In the genomic region with DNA sequence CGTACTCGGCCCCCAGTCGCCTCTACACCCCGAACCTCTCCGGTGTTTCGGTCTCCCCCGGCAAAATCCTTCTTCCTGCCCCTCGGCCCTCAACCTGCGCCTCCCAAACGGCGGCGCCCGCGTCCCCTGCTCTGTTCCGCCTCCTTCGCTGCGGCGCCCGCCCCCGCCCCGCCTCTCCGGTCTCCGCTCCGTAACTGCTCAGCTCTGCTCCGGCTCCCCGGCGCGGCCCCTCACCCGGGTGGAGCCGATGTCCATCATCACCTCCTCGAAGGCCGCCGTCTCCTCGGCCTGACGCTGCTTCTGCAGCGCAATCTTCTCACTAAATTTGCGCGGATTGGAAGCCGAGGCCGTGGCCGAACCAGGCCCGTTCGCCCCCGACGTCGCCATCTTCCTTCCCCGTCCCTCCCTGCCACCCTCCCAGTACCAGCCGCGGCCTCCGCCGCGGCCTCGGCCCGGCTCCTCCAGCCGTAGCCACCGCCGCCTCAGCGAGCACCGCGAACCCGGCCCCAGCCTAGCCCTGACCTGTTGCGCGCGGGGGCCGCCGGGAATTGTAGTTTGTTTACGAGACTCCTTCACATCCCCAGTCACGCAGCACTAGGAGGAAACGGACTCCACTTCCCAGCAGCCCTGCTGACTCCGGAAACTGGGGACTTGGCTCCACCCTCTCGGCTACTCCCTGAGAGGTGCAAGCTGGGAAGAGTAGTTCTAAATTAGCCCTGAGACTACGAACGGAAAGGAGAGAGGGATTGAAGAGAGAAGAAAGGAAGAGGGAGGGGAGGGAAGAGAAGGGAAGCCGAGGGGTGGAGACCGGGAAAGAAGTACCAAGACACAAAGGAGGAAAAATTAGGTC, we compare ENCODE assay signal across 1 cellular context.
TF ChIP-seq lines count a peak whose summit lies in the region.

A gene with protein sequence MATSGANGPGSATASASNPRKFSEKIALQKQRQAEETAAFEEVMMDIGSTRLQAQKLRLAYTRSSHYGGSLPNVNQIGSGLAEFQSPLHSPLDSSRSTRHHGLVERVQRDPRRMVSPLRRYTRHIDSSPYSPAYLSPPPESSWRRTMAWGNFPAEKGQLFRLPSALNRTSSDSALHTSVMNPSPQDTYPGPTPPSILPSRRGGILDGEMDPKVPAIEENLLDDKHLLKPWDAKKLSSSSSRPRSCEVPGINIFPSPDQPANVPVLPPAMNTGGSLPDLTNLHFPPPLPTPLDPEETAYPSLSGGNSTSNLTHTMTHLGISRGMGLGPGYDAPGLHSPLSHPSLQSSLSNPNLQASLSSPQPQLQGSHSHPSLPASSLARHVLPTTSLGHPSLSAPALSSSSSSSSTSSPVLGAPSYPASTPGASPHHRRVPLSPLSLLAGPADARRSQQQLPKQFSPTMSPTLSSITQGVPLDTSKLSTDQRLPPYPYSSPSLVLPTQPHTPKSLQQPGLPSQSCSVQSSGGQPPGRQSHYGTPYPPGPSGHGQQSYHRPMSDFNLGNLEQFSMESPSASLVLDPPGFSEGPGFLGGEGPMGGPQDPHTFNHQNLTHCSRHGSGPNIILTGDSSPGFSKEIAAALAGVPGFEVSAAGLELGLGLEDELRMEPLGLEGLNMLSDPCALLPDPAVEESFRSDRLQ (minus strand): TSS at position 502 of the 850 bp plus-strand sequence. CDS start 115 bp downstream, at position 387.

TF ChIP-seq in K562, 482 proteins besides CTCF, POLR2A, EP300 and RAD21 (continued from another document and continues in another):
- TF ChIP-seq, protein P1, sequence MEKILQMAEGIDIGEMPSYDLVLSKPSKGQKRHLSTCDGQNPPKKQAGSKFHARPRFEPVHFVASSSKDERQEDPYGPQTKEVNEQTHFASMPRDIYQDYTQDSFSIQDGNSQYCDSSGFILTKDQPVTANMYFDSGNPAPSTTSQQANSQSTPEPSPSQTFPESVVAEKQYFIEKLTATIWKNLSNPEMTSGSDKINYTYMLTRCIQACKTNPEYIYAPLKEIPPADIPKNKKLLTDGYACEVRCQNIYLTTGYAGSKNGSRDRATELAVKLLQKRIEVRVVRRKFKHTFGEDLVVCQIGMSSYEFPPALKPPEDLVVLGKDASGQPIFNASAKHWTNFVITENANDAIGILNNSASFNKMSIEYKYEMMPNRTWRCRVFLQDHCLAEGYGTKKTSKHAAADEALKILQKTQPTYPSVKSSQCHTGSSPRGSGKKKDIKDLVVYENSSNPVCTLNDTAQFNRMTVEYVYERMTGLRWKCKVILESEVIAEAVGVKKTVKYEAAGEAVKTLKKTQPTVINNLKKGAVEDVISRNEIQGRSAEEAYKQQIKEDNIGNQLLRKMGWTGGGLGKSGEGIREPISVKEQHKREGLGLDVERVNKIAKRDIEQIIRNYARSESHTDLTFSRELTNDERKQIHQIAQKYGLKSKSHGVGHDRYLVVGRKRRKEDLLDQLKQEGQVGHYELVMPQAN (IDR thresholded peaks at IDR 0.05; ENCODE audit: borderline replicate concordance) = peak; percentile 71; the same call in 1 of the 2 replicates
- no peak for TF ChIP-seq SAFB2 (IDR thresholded peaks at IDR 0.05; ENCODE audit: borderline replicate concordance, low read depth, low read length, severe bottlenecking)
- TF ChIP-seq, protein P2, sequence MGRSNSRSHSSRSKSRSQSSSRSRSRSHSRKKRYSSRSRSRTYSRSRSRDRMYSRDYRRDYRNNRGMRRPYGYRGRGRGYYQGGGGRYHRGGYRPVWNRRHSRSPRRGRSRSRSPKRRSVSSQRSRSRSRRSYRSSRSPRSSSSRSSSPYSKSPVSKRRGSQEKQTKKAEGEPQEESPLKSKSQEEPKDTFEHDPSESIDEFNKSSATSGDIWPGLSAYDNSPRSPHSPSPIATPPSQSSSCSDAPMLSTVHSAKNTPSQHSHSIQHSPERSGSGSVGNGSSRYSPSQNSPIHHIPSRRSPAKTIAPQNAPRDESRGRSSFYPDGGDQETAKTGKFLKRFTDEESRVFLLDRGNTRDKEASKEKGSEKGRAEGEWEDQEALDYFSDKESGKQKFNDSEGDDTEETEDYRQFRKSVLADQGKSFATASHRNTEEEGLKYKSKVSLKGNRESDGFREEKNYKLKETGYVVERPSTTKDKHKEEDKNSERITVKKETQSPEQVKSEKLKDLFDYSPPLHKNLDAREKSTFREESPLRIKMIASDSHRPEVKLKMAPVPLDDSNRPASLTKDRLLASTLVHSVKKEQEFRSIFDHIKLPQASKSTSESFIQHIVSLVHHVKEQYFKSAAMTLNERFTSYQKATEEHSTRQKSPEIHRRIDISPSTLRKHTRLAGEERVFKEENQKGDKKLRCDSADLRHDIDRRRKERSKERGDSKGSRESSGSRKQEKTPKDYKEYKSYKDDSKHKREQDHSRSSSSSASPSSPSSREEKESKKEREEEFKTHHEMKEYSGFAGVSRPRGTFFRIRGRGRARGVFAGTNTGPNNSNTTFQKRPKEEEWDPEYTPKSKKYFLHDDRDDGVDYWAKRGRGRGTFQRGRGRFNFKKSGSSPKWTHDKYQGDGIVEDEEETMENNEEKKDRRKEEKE (IDR thresholded peaks at IDR 0.05; ENCODE audit: borderline replicate concordance in 1 of 2, control insufficient read depth in 1 of 2, low read depth in 2 of 2, low read length in 1 of 2) = no peak
- TF ChIP-seq SMARCE1 (IDR thresholded peaks at IDR 0.05) = 0 out of 2 replicates have a peak, but pooled peaks have one; percentile 55
- TF ChIP-seq, protein P3, sequence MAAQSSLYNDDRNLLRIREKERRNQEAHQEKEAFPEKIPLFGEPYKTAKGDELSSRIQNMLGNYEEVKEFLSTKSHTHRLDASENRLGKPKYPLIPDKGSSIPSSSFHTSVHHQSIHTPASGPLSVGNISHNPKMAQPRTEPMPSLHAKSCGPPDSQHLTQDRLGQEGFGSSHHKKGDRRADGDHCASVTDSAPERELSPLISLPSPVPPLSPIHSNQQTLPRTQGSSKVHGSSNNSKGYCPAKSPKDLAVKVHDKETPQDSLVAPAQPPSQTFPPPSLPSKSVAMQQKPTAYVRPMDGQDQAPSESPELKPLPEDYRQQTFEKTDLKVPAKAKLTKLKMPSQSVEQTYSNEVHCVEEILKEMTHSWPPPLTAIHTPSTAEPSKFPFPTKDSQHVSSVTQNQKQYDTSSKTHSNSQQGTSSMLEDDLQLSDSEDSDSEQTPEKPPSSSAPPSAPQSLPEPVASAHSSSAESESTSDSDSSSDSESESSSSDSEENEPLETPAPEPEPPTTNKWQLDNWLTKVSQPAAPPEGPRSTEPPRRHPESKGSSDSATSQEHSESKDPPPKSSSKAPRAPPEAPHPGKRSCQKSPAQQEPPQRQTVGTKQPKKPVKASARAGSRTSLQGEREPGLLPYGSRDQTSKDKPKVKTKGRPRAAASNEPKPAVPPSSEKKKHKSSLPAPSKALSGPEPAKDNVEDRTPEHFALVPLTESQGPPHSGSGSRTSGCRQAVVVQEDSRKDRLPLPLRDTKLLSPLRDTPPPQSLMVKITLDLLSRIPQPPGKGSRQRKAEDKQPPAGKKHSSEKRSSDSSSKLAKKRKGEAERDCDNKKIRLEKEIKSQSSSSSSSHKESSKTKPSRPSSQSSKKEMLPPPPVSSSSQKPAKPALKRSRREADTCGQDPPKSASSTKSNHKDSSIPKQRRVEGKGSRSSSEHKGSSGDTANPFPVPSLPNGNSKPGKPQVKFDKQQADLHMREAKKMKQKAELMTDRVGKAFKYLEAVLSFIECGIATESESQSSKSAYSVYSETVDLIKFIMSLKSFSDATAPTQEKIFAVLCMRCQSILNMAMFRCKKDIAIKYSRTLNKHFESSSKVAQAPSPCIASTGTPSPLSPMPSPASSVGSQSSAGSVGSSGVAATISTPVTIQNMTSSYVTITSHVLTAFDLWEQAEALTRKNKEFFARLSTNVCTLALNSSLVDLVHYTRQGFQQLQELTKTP (IDR thresholded peaks at IDR 0.05; ENCODE audit: low read depth in 1 of 2, partially characterized antibody in 2 of 2) = peak in 1 of 2 experiments; percentile 100
- TF ChIP-seq, protein P4, sequence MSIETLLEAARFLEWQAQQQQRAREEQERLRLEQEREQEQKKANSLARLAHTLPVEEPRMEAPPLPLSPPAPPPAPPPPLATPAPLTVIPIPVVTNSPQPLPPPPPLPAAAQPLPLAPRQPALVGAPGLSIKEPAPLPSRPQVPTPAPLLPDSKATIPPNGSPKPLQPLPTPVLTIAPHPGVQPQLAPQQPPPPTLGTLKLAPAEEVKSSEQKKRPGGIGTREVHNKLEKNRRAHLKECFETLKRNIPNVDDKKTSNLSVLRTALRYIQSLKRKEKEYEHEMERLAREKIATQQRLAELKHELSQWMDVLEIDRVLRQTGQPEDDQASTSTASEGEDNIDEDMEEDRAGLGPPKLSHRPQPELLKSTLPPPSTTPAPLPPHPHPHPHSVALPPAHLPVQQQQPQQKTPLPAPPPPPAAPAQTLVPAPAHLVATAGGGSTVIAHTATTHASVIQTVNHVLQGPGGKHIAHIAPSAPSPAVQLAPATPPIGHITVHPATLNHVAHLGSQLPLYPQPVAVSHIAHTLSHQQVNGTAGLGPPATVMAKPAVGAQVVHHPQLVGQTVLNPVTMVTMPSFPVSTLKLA (conservative IDR thresholded peaks at IDR 0.05) = peak; percentile 83 to 89; a peak in 3 of 4 replicates
- no peak for TF ChIP-seq ZFP1 (CRISPR knock-in tag; IDR thresholded peaks at IDR 0.05)
- peak; percentile 86 for TF ChIP-seq RBFOX2 (IDR thresholded peaks at IDR 0.05; ENCODE audit: low read depth, low read length)
- no peak for TF ChIP-seq CBX3 (IDR thresholded peaks at IDR 0.05; ENCODE audit: borderline replicate concordance in 1 of 2, low read length in 2 of 2)
- TF ChIP-seq, protein P5, sequence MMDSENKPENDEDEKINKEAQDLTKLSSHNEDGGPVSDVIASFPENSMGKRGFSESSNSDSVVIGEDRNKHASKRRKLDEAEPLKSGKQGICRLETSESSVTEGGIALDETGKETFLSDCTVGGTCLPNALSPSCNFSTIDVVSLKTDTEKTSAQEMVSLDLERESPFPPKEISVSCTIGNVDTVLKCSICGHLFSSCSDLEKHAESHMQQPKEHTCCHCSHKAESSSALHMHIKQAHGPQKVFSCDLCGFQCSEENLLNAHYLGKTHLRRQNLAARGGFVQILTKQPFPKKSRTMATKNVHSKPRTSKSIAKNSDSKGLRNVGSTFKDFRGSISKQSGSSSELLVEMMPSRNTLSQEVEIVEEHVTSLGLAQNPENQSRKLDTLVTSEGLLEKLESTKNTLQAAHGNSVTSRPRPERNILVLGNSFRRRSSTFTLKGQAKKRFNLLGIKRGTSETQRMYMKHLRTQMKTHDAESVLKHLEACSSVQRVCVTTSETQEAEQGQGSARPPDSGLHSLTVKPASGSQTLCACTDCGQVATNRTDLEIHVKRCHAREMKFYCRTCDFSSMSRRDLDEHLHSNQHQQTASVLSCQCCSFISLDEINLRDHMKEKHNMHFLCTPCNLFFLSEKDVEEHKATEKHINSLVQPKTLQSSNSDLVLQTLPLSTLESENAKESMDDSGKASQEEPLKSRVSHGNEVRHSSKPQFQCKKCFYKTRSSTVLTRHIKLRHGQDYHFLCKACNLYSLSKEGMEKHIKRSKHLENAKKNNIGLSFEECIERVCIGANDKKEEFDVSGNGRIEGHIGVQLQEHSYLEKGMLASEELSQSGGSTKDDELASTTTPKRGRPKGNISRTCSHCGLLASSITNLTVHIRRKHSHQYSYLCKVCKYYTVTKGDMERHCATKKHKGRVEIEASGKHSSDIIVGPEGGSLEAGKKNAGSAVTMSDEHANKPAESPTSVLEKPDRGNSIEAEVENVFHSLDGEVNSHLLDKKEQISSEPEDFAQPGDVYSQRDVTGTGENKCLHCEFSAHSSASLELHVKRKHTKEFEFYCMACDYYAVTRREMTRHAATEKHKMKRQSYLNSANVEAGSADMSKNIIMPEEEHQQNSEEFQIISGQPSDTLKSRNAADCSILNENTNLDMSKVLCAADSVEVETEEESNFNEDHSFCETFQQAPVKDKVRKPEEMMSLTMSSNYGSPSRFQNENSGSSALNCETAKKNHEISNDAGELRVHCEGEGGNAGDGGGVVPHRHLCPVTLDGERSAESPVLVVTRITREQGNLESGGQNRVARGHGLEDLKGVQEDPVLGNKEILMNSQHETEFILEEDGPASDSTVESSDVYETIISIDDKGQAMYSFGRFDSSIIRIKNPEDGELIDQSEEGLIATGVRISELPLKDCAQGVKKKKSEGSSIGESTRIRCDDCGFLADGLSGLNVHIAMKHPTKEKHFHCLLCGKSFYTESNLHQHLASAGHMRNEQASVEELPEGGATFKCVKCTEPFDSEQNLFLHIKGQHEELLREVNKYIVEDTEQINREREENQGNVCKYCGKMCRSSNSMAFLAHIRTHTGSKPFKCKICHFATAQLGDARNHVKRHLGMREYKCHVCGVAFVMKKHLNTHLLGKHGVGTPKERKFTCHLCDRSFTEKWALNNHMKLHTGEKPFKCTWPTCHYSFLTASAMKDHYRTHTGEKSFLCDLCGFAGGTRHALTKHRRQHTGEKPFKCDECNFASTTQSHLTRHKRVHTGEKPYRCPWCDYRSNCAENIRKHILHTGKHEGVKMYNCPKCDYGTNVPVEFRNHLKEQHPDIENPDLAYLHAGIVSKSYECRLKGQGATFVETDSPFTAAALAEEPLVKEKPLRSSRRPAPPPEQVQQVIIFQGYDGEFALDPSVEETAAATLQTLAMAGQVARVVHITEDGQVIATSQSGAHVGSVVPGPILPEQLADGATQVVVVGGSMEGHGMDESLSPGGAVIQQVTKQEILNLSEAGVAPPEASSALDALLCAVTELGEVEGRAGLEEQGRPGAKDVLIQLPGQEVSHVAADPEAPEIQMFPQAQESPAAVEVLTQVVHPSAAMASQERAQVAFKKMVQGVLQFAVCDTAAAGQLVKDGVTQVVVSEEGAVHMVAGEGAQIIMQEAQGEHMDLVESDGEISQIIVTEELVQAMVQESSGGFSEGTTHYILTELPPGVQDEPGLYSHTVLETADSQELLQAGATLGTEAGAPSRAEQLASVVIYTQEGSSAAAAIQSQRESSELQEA (IDR thresholded peaks at IDR 0.05; ENCODE audit: low read depth) = no peak; the same call in 1 of the 2 replicates
- TF ChIP-seq, protein P6, sequence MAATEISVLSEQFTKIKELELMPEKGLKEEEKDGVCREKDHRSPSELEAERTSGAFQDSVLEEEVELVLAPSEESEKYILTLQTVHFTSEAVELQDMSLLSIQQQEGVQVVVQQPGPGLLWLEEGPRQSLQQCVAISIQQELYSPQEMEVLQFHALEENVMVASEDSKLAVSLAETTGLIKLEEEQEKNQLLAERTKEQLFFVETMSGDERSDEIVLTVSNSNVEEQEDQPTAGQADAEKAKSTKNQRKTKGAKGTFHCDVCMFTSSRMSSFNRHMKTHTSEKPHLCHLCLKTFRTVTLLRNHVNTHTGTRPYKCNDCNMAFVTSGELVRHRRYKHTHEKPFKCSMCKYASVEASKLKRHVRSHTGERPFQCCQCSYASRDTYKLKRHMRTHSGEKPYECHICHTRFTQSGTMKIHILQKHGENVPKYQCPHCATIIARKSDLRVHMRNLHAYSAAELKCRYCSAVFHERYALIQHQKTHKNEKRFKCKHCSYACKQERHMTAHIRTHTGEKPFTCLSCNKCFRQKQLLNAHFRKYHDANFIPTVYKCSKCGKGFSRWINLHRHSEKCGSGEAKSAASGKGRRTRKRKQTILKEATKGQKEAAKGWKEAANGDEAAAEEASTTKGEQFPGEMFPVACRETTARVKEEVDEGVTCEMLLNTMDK (IDR thresholded peaks at IDR 0.05; ENCODE audit: borderline replicate concordance, insufficient read depth, low read depth, low read length, poor library complexity, severe bottlenecking) = no peak
- TF ChIP-seq CAMTA2 (CRISPR knock-in tag; conservative IDR thresholded peaks at IDR 0.05) = 0 out of 2 replicates have a peak, but pooled peaks have one; percentile 17
- TF ChIP-seq CHD2 (IDR thresholded peaks at IDR 0.05; ENCODE audit: low read depth, low read length) = peak; percentile 27; the same call in 1 of the 2 replicates
- TF ChIP-seq ETV1 (tag; conservative IDR thresholded peaks at IDR 0.05; ENCODE audit: low read depth) = peak; percentile 95
- peak; percentile 93 for TF ChIP-seq FOXJ2 (tag; IDR thresholded peaks at IDR 0.05)
- TF ChIP-seq JUND (IDR thresholded peaks at IDR 0.05; ENCODE audit: borderline replicate concordance, low read depth, low read length) = peak; percentile 57; the same call in 1 of the 2 replicates
- TF ChIP-seq JUND (tag; IDR thresholded peaks at IDR 0.05; ENCODE audit: borderline replicate concordance, low read depth, low read length) = peak; percentile 10; the same call in 1 of the 3 replicates
